ENCODE assay signal across 1 cellular context in genomic region chr9:136587145-136587943, GRCh38.
A peak's percentile ranks its signal among the peaks of the same experiment; 100 is the strongest.
TF ChIP-seq lines count a peak whose summit lies in the region.

No MANE protein-coding gene starts in this region.

TF ChIP-seq in WTC11, 78 proteins besides CTCF, POLR2A, EP300 and RAD21 (continued from another document and continues in another):
- TF ChIP-seq ATF6 (CRISPR knock-in tag; IDR thresholded peaks at IDR 0.05) (no peak), ZNF121 (CRISPR knock-in tag; IDR thresholded peaks at IDR 0.05) (no peak), TP53 (CRISPR knock-in tag; IDR thresholded peaks at IDR 0.05) (no peak), ESRRA (CRISPR knock-in tag; IDR thresholded peaks at IDR 0.05; ENCODE audit: borderline replicate concordance) (no peak), MXD4 (CRISPR knock-in tag; IDR thresholded peaks at IDR 0.05; ENCODE audit: borderline replicate concordance) (no peak), ZNF396 (CRISPR knock-in tag; IDR thresholded peaks at IDR 0.05; ENCODE audit: borderline replicate concordance) (no peak), ZNF423 (CRISPR knock-in tag; IDR thresholded peaks at IDR 0.05) (no peak), ATF1 (CRISPR knock-in tag; IDR thresholded peaks at IDR 0.05) (no peak), HMGXB4 (CRISPR knock-in tag; IDR thresholded peaks at IDR 0.05) (peak; percentile 54; the same call in 1 of the 2 replicates), TEAD4 (CRISPR knock-in tag; IDR thresholded peaks at IDR 0.05) (no peak), SOX15 (CRISPR knock-in tag; IDR thresholded peaks at IDR 0.05) (no peak), ETV6 (CRISPR knock-in tag; IDR thresholded peaks at IDR 0.05) (peak; percentile 86; the same call in 1 of the 2 replicates), HMGA2 (CRISPR knock-in tag; IDR thresholded peaks at IDR 0.05) (no peak), RELA (CRISPR knock-in tag; IDR thresholded peaks at IDR 0.05; ENCODE audit: borderline replicate concordance) (0 out of 2 replicates have a peak, but pooled peaks have one; percentile 22), EMX1 (CRISPR knock-in tag; IDR thresholded peaks at IDR 0.05) (no peak), CREM (CRISPR knock-in tag; IDR thresholded peaks at IDR 0.05) (peak; percentile 43; the same call in 1 of the 2 replicates), NR2C2 (CRISPR knock-in tag; IDR thresholded peaks at IDR 0.05) (no peak), OVOL2 (CRISPR knock-in tag; IDR thresholded peaks at IDR 0.05; ENCODE audit: borderline replicate concordance) (no peak), AR (CRISPR knock-in tag; IDR thresholded peaks at IDR 0.05) (no peak), PRDM15 (CRISPR knock-in tag; IDR thresholded peaks at IDR 0.05) (no peak), TCF7 (CRISPR knock-in tag; IDR thresholded peaks at IDR 0.05; ENCODE audit: low read depth) (no peak), FOXK1 (CRISPR knock-in tag; IDR thresholded peaks at IDR 0.05) (0 out of 2 replicates have a peak, but pooled peaks have one; percentile 13), FOXP1 (CRISPR knock-in tag; IDR thresholded peaks at IDR 0.05; ENCODE audit: borderline replicate concordance) (no peak), NFE2L1 (CRISPR knock-in tag; IDR thresholded peaks at IDR 0.05) (no peak), E2F1 (CRISPR knock-in tag; IDR thresholded peaks at IDR 0.05) (no peak), NR3C1 (CRISPR knock-in tag; conservative IDR thresholded peaks at IDR 0.05; ENCODE audit: low read depth) (no peak), SMAD3 (CRISPR knock-in tag; IDR thresholded peaks at IDR 0.05; ENCODE audit: borderline replicate concordance) (no peak), ZNF317 (CRISPR knock-in tag; IDR thresholded peaks at IDR 0.05; ENCODE audit: borderline replicate concordance, low read depth) (no peak), GTF2I (CRISPR knock-in tag; conservative IDR thresholded peaks at IDR 0.05) (peak; percentile 55; the same call in 1 of the 2 replicates)
- TF ChIP-seq, protein P1, sequence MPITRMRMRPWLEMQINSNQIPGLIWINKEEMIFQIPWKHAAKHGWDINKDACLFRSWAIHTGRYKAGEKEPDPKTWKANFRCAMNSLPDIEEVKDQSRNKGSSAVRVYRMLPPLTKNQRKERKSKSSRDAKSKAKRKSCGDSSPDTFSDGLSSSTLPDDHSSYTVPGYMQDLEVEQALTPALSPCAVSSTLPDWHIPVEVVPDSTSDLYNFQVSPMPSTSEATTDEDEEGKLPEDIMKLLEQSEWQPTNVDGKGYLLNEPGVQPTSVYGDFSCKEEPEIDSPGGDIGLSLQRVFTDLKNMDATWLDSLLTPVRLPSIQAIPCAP (CRISPR knock-in tag; IDR thresholded peaks at IDR 0.05), result no peak
- TF ChIP-seq, protein P2, sequence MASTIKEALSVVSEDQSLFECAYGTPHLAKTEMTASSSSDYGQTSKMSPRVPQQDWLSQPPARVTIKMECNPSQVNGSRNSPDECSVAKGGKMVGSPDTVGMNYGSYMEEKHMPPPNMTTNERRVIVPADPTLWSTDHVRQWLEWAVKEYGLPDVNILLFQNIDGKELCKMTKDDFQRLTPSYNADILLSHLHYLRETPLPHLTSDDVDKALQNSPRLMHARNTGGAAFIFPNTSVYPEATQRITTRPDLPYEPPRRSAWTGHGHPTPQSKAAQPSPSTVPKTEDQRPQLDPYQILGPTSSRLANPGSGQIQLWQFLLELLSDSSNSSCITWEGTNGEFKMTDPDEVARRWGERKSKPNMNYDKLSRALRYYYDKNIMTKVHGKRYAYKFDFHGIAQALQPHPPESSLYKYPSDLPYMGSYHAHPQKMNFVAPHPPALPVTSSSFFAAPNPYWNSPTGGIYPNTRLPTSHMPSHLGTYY (CRISPR knock-in tag; IDR thresholded peaks at IDR 0.05), result no peak
- TF ChIP-seq, protein P3, sequence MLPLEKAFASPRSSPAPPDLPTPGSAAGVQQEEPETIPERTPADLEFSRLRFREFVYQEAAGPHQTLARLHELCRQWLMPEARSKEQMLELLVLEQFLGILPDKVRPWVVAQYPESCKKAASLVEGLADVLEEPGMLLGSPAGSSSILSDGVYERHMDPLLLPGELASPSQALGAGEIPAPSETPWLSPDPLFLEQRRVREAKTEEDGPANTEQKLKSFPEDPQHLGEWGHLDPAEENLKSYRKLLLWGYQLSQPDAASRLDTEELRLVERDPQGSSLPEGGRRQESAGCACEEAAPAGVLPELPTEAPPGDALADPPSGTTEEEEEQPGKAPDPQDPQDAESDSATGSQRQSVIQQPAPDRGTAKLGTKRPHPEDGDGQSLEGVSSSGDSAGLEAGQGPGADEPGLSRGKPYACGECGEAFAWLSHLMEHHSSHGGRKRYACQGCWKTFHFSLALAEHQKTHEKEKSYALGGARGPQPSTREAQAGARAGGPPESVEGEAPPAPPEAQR (CRISPR knock-in tag; IDR thresholded peaks at IDR 0.05), result no peak
- TF ChIP-seq, protein P4, sequence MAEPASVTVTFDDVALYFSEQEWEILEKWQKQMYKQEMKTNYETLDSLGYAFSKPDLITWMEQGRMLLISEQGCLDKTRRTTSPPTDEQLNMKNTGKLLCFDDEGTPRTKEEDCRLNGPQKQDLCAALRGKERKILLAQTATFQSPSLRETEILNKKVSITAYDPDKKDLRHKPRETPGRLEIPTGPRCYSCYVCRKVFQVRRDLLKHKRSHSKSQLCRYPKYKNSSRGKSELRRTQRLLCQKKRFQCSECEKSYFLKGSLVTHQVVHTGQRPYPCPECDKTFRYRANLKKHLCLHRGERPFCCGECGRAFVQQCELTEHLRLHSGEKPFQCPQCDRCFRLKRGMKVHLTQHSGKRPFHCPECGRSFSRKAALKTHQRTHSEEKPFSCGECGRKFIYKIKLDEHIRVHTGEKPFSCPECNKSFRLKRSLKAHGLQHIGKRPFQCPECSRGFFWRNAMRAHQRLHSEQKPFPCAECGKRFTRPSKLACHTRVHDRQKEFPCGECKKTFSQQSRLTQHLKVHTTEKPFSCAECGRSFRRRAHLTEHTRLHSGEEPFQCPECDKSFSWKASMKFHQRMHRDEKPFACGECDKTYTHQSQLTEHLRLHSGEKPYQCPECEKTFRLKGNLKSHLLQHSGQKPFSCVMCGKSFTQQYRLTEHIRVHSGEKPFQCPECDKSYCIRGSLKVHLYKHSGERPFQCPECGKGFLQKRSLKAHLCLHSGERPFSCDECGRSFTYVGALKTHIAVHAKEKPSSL (CRISPR knock-in tag; conservative IDR thresholded peaks at IDR 0.05), result no peak
- TF ChIP-seq, protein P5, sequence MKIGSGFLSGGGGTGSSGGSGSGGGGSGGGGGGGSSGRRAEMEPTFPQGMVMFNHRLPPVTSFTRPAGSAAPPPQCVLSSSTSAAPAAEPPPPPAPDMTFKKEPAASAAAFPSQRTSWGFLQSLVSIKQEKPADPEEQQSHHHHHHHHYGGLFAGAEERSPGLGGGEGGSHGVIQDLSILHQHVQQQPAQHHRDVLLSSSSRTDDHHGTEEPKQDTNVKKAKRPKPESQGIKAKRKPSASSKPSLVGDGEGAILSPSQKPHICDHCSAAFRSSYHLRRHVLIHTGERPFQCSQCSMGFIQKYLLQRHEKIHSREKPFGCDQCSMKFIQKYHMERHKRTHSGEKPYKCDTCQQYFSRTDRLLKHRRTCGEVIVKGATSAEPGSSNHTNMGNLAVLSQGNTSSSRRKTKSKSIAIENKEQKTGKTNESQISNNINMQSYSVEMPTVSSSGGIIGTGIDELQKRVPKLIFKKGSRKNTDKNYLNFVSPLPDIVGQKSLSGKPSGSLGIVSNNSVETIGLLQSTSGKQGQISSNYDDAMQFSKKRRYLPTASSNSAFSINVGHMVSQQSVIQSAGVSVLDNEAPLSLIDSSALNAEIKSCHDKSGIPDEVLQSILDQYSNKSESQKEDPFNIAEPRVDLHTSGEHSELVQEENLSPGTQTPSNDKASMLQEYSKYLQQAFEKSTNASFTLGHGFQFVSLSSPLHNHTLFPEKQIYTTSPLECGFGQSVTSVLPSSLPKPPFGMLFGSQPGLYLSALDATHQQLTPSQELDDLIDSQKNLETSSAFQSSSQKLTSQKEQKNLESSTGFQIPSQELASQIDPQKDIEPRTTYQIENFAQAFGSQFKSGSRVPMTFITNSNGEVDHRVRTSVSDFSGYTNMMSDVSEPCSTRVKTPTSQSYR (CRISPR knock-in tag; IDR thresholded peaks at IDR 0.05), result no peak
- TF ChIP-seq, protein P6, sequence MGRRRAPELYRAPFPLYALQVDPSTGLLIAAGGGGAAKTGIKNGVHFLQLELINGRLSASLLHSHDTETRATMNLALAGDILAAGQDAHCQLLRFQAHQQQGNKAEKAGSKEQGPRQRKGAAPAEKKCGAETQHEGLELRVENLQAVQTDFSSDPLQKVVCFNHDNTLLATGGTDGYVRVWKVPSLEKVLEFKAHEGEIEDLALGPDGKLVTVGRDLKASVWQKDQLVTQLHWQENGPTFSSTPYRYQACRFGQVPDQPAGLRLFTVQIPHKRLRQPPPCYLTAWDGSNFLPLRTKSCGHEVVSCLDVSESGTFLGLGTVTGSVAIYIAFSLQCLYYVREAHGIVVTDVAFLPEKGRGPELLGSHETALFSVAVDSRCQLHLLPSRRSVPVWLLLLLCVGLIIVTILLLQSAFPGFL (CRISPR knock-in tag; IDR thresholded peaks at IDR 0.05; ENCODE audit: borderline replicate concordance), result no peak
